ENCODE assay signal across 5 cellular contexts in genomic region chr2:188022389-188022788, GRCh38.
"Had no signal": no experiment of that assay in that cellular context is flagged by ENCODE, and none has a peak within 500 bp of the region (broad histone marks: within the 10 kb centered on the region; RNA-seq: fewer than 3 reads in every experiment).

No MANE protein-coding gene starts in this region.

- H3K27ac ChIP-seq: HL-60 had no signal

- H3K4me3 ChIP-seq: GM23338 had no signal

- H3K4me2 ChIP-seq: GM23338 had no signal

- DNase-seq: H9, HCEC 1CT, HFFc6 had no signal

- H2AFZ ChIP-seq: GM23338 had no signal
